ENCODE assay signal across 1 cellular context in genomic region chr19:14433454-14434156, GRCh38.
TF ChIP-seq lines count a peak whose summit lies in the region.

No MANE protein-coding gene starts in this region.

TF ChIP-seq in GM12878, 131 proteins besides CTCF, POLR2A, EP300 and RAD21:
- 0 out of 2 replicates have a peak, but pooled peaks have one; percentile 26 for TF ChIP-seq TCF12 (IDR thresholded peaks at IDR 0.05; ENCODE audit: low read depth, low read length)
- TF ChIP-seq NR2F1 (conservative IDR thresholded peaks at IDR 0.05), result 0 out of 2 replicates have a peak, but pooled peaks have one; percentile 11
- TF ChIP-seq EGR1 (IDR thresholded peaks at IDR 0.05; ENCODE audit: borderline replicate concordance in 1 of 2, low read depth in 2 of 2, low read length in 2 of 2), result peak in 1 of 2 experiments; percentile 45; a peak in 1 of 3 replicates
- no peak for TF ChIP-seq JUND (IDR thresholded peaks at IDR 0.05; ENCODE audit: low read depth, low read length)
- TF ChIP-seq ZZZ3 (IDR thresholded peaks at IDR 0.05; ENCODE audit: control insufficient read depth, insufficient read length, low read depth), result no peak
- TF ChIP-seq DPF2 (IDR thresholded peaks at IDR 0.05), result peak; percentile 56
- peak; percentile 59; the same call in 1 of the 2 replicates for TF ChIP-seq PKNOX1 (IDR thresholded peaks at IDR 0.05)
- TF ChIP-seq, protein P1, sequence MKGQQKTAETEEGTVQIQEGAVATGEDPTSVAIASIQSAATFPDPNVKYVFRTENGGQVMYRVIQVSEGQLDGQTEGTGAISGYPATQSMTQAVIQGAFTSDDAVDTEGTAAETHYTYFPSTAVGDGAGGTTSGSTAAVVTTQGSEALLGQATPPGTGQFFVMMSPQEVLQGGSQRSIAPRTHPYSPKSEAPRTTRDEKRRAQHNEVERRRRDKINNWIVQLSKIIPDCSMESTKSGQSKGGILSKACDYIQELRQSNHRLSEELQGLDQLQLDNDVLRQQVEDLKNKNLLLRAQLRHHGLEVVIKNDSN (IDR thresholded peaks at IDR 0.05; ENCODE audit: borderline replicate concordance, extremely low read length, insufficient read depth, low read depth, low read length), result peak; percentile 60
- TF ChIP-seq IKZF1 (conservative IDR thresholded peaks at IDR 0.05), result peak; percentile 38; the same call in 1 of the 2 replicates
- TF ChIP-seq LARP7 (IDR thresholded peaks at IDR 0.05), result peak; percentile 70
- peak; percentile 90 to 98 for TF ChIP-seq BHLHE40 (IDR thresholded peaks at IDR 0.05; ENCODE audit: borderline replicate concordance in 1 of 2, low read depth in 2 of 2, low read length in 1 of 2)
- TF ChIP-seq, protein P2, sequence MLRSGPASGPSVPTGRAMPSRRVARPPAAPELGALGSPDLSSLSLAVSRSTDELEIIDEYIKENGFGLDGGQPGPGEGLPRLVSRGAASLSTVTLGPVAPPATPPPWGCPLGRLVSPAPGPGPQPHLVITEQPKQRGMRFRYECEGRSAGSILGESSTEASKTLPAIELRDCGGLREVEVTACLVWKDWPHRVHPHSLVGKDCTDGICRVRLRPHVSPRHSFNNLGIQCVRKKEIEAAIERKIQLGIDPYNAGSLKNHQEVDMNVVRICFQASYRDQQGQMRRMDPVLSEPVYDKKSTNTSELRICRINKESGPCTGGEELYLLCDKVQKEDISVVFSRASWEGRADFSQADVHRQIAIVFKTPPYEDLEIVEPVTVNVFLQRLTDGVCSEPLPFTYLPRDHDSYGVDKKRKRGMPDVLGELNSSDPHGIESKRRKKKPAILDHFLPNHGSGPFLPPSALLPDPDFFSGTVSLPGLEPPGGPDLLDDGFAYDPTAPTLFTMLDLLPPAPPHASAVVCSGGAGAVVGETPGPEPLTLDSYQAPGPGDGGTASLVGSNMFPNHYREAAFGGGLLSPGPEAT (IDR thresholded peaks at IDR 0.05; ENCODE audit: low read depth), result no peak
- TF ChIP-seq, protein P3, sequence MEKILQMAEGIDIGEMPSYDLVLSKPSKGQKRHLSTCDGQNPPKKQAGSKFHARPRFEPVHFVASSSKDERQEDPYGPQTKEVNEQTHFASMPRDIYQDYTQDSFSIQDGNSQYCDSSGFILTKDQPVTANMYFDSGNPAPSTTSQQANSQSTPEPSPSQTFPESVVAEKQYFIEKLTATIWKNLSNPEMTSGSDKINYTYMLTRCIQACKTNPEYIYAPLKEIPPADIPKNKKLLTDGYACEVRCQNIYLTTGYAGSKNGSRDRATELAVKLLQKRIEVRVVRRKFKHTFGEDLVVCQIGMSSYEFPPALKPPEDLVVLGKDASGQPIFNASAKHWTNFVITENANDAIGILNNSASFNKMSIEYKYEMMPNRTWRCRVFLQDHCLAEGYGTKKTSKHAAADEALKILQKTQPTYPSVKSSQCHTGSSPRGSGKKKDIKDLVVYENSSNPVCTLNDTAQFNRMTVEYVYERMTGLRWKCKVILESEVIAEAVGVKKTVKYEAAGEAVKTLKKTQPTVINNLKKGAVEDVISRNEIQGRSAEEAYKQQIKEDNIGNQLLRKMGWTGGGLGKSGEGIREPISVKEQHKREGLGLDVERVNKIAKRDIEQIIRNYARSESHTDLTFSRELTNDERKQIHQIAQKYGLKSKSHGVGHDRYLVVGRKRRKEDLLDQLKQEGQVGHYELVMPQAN (conservative IDR thresholded peaks at IDR 0.05), result peak; percentile 45
- 0 out of 2 replicates have a peak, but pooled peaks have one; percentile 25 for TF ChIP-seq ZNF24 (IDR thresholded peaks at IDR 0.05)
